Comparison of ENCODE assay signal across 11 cellular contexts in the genomic region with DNA sequence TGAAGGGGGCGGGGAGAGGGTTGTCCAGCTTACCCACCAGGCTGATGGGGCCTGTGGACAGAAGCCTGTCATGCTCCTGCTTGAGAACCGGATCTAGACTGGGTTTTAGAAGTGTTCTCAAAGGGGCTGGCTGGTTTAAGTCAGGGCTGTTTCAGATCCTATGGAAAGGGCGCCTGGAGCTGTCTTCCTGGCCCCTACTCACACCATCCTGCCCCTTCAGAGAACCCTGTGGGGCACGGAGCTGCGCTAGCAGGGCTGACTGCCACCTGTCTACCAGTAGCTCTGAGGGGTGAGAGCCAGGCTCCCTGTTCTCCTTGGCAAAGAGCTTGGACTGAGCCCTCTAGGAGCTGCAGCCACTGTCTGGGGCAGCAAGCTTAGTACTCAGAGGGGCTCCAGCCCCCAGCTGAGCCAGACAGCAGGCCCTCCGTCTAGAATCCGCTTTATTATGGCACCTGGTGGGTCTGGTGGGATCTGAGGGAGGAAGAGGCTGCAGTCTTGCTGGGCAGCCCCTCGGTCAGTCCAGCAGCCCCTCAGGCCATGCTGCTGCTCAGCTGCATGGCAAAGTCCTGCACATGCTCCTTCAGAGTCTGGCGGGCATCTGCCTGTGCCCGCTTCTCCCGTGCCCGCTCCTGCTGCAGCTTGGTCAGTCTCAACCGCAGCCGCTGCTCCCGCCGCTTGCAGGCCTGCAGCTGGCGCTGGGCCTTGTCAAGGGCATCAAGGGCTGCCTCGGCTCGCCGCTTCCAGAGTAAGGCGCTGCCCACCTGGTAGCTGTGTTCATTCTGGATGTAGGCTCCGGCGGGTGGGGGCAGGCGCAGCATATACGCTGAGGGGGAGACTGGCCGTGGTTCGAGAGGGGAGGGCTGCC. TPM values are rescaled to one million over a fixed set of nuclear protein-coding genes. Genes with fewer than 3 reads are reported as not detected.
DNase-seq lines count a peak whose midpoint lies in the region; ATAC-seq and TF ChIP-seq lines count a peak whose summit lies in the region.
"Had no signal": no experiment of that assay in that cellular context is flagged by ENCODE, and none has a peak within 500 bp of the region (broad histone marks: within the 10 kb centered on the region; RNA-seq: fewer than 3 reads in every experiment).

No MANE protein-coding gene starts in this region.

- peaks cover 0 to 70% (median 0%) of the 10 kb centered on the region in 3 donors for H3K36me3 Mint-ChIP-seq in CD8-positive, alpha-beta memory T cell
- H3K36me3 Mint-ChIP-seq in activated naive CD8-positive, alpha-beta T cell treated with anti-CD3 and anti-CD28 coated beads, Interleukin-2, amount 10 ng/mL, durations not matched to agents 7 days and 5 days, result peaks cover 4% of the 10 kb centered on the region

- H3K9me3 Mint-ChIP-seq in CD8-positive, alpha-beta memory T cell, result no peaks in the 10 kb centered on the region
- no peaks in the 10 kb centered on the region for H3K9me3 Mint-ChIP-seq in activated naive CD8-positive, alpha-beta T cell treated with anti-CD3 and anti-CD28 coated beads, Interleukin-2, amount 10 ng/mL, durations not matched to agents 7 days and 5 days

- no peak for TF ChIP-seq POLR2A in uterus (IDR thresholded peaks at IDR 0.05)

- no peaks in the 10 kb centered on the region for H3K9me3 ChIP-seq in CD8-positive, alpha-beta memory T cell (ENCODE audit: low read length)
- H3K9me3 ChIP-seq in neural cell (ENCODE audit: low read length) (no peaks in the 10 kb centered on the region), BE2C (no peaks in the 10 kb centered on the region), uterus (no peaks in the 10 kb centered on the region)

- no peak for DNase-seq in CD8-positive, alpha-beta memory T cell
- DNase-seq in HFF-Myc (ENCODE audit: extremely low read depth, low read depth), result no peak
- peak; percentile 29 for DNase-seq in activated naive CD8-positive, alpha-beta T cell treated with anti-CD3 and anti-CD28 coated beads, Interleukin-2, amount 10 ng/mL, durations not matched to agents 7 days and 5 days
- DNase-seq in BE2C, result no peak
- DNase-seq in medulla oblongata (ENCODE audit: extremely low spot score), result no peak
- no peak for DNase-seq in HUDEP-2 (lab: John Stamatoyannopoulos, UW; ENCODE audit: unreplicated experiment in 76 of 76)
- DNase-seq in uterus, result no peak
- DNase-seq: cortex of kidney, NCI-H2171 treated with DMSO at 0.1 percent for 48 hours had no signal

- TF ChIP-seq RAD21 in neural cell (conservative IDR thresholded peaks at IDR 0.05), result no peak

- H3K9ac ChIP-seq in neural cell (ENCODE audit: low read length), result no peak overlapping the region

- H2AFZ ChIP-seq in neural cell (ENCODE audit: low read depth, low read length), result no peak overlapping the region

- H3K27ac ChIP-seq in CD8-positive, alpha-beta memory T cell (ENCODE audit: low read depth, low read length), result peak overlapping the region; percentile 99
- no peak overlapping the region for H3K27ac ChIP-seq in neural cell (ENCODE audit: low read length)
- H3K27ac ChIP-seq in uterus, result peak overlapping the region in 1 of 2 donors; percentile 98

- H3K4me1 ChIP-seq in CD8-positive, alpha-beta memory T cell (ENCODE audit: insufficient read depth, low read length), result peaks cover 32% of the 10 kb centered on the region
- H3K4me1 ChIP-seq in BE2C (peaks cover 5% of the 10 kb centered on the region; the same call in 1 of the 2 replicates), uterus (peaks cover 7 to 13% of the 10 kb centered on the region in 2 donors)

- ATAC-seq in activated naive CD8-positive, alpha-beta T cell treated with anti-CD3 and anti-CD28 coated beads, Interleukin-2, amount 10 ng/mL, durations not matched to agents 7 days and 5 days (ENCODE audit: low read depth), result no peak

- H3K4me1 Mint-ChIP-seq in CD8-positive, alpha-beta memory T cell, result peaks cover 22 to 55% (median 23%) of the 10 kb centered on the region in 3 donors
- H3K4me1 Mint-ChIP-seq in activated naive CD8-positive, alpha-beta T cell treated with anti-CD3 and anti-CD28 coated beads, Interleukin-2, amount 10 ng/mL, durations not matched to agents 7 days and 5 days, result peaks cover 18% of the 10 kb centered on the region

- H3K79me2 ChIP-seq in neural cell (replicated peaks; ENCODE audit: insufficient read depth, low read length), result peaks cover 3% of the 10 kb centered on the region

- POLR2A ChIA-PET in CD8-positive, alpha-beta memory T cell (lab: Charles Lee), result interaction anchor here (1.9 kb wide), 1 partner anchor 18 kb away, joined by 7 read pairs; a partner anchor contains a TSS
- POLR2A ChIA-PET in activated naive CD8-positive, alpha-beta T cell treated with anti-CD3 and anti-CD28 coated beads, Interleukin-2, amount 10 ng/mL, durations not matched to agents 7 days and 5 days (lab: Charles Lee), result interaction anchor here (1.1 to 3.4 kb wide), 3 partner anchors 10 to 35 kb away, joined by 4 to 23 read pairs (median 4); a partner anchor contains a TSS

- CTCF ChIA-PET in CD8-positive, alpha-beta memory T cell (lab: Charles Lee), result no interaction called here

- H3K4me2 ChIP-seq in neural cell (ENCODE audit: low read length), result no peak overlapping the region

- peak overlapping the region in 7 of 8 donors; percentile 43 to 100 (median 99) for H3K27ac Mint-ChIP-seq in CD8-positive, alpha-beta memory T cell
- H3K27ac Mint-ChIP-seq in activated naive CD8-positive, alpha-beta T cell treated with anti-CD3 and anti-CD28 coated beads, Interleukin-2, amount 10 ng/mL, durations not matched to agents 7 days and 5 days, result no peak overlapping the region

- H3K36me3 ChIP-seq in CD8-positive, alpha-beta memory T cell (ENCODE audit: insufficient read depth, low read length), result peaks cover 22% of the 10 kb centered on the region
- H3K36me3 ChIP-seq in neural cell (ENCODE audit: insufficient read depth, low read length) (no peaks in the 10 kb centered on the region), BE2C (peaks cover 42% of the 10 kb centered on the region), uterus (no peaks in the 10 kb centered on the region)

- no peak for TF ChIP-seq CTCF in HFF-Myc (IDR thresholded peaks at IDR 0.05; ENCODE audit: low read depth, low read length, missing control alignments)
- no peak for TF ChIP-seq CTCF in neural cell (IDR thresholded peaks at IDR 0.05; ENCODE audit: poor library complexity, severe bottlenecking)
- TF ChIP-seq CTCF in BE2C (IDR thresholded peaks at IDR 0.05; ENCODE audit: low read depth, low read length), result no peak
- TF ChIP-seq CTCF in uterus (IDR thresholded peaks at IDR 0.05), result no peak

- no peak for TF ChIP-seq EP300 in neural cell (conservative IDR thresholded peaks at IDR 0.05; ENCODE audit: poor library complexity, severe bottlenecking)

- H4K20me1 ChIP-seq in neural cell (ENCODE audit: insufficient read depth), result no peaks in the 10 kb centered on the region

- peak overlapping the region; percentile 65 for H3K4me3 ChIP-seq in CD8-positive, alpha-beta memory T cell (ENCODE audit: low read length)
- H3K4me3 ChIP-seq in HFF-Myc (replicated peaks; ENCODE audit: low read depth, low read length) (peak overlapping the region; percentile 83), neural cell (ENCODE audit: low read length) (peak overlapping the region; percentile 69), BE2C (ENCODE audit: low read depth, low read length) (no peak overlapping the region; the same call in 1 of the 2 replicates), uterus (no peak overlapping the region)

- intact Hi-C loops in uterus (cut with DNase I; ENCODE audit: low total_unique reads), result no loop called here

- H3K27me3 ChIP-seq in CD8-positive, alpha-beta memory T cell (ENCODE audit: insufficient read depth, low read length, poor library complexity, severe bottlenecking), result no peaks in the 10 kb centered on the region
- H3K27me3 ChIP-seq in neural cell (ENCODE audit: insufficient read depth, low read depth, low read length) (no peaks in the 10 kb centered on the region), BE2C (no peaks in the 10 kb centered on the region), uterus (no peaks in the 10 kb centered on the region)

- H3K9me2 ChIP-seq in neural cell (ENCODE audit: insufficient read depth, low read length), result no peaks in the 10 kb centered on the region

- no peaks in the 10 kb centered on the region for H3F3A ChIP-seq in neural cell (ENCODE audit: insufficient read depth, low read length, poor library complexity, severe bottlenecking)

- H3K27me3 Mint-ChIP-seq in CD8-positive, alpha-beta memory T cell, result peaks cover 0 to 3% of the 10 kb centered on the region in 2 donors
- no peaks in the 10 kb centered on the region for H3K27me3 Mint-ChIP-seq in activated naive CD8-positive, alpha-beta T cell treated with anti-CD3 and anti-CD28 coated beads, Interleukin-2, amount 10 ng/mL, durations not matched to agents 7 days and 5 days

- H3K4me3 Mint-ChIP-seq in CD8-positive, alpha-beta memory T cell, result peak overlapping the region in 4 of 7 donors; percentile 93 to 97 (median 96)
- peak overlapping the region; percentile 96 for H3K4me3 Mint-ChIP-seq in activated naive CD8-positive, alpha-beta T cell treated with anti-CD3 and anti-CD28 coated beads, Interleukin-2, amount 10 ng/mL, durations not matched to agents 7 days and 5 days

RNA-seq across cellular contexts. Expression of a gene that starts 2.3 kb away (rescaled TPM):
- total RNA-seq in CD8-positive, alpha-beta memory T cell, result 10 to 100 TPM; 43.9 TPM
- 42.8 TPM for polyA plus RNA-seq in CD8-positive, alpha-beta memory T cell
- 10 to 100 TPM; 33.6 to 33.8 TPM for total RNA-seq in activated naive CD8-positive, alpha-beta T cell treated with anti-CD3 and anti-CD28 coated beads, Interleukin-2, amount 10 ng/mL, durations not matched to agents 7 days and 5 days
- 28.7 and 47.4 TPM in 2 replicates for polyA plus RNA-seq in neural cell
- polyA minus RNA-seq in neural cell, result 27.8 and 36.8 TPM in 2 replicates
- polyA plus RNA-seq in BE2C (2012; ENCODE audit: insufficient read depth, insufficient read length, low read depth), result 136 TPM
- total RNA-seq in uterus, result 10 to 100 TPM; 16.2 to 45.9 (median 30.9) TPM

RNA-seq across cellular contexts. Expression of a gene that starts 15.4 kb away (rescaled TPM):
- total RNA-seq in CD8-positive, alpha-beta memory T cell, result under 1 TPM; 0.24 to 0.35 TPM
- 0.33 TPM for polyA plus RNA-seq in CD8-positive, alpha-beta memory T cell
- 1 to 10 TPM in 1 of 2 experiments, under 1 TPM in 1; 0.82 to 1.9 TPM for total RNA-seq in activated naive CD8-positive, alpha-beta T cell treated with anti-CD3 and anti-CD28 coated beads, Interleukin-2, amount 10 ng/mL, durations not matched to agents 7 days and 5 days
- polyA plus RNA-seq in neural cell, result 0.17 and 0.48 TPM in 2 replicates
- polyA minus RNA-seq in neural cell, result not detected in 2 replicates
- 11.2 TPM for polyA plus RNA-seq in BE2C (2012; ENCODE audit: insufficient read depth, insufficient read length, low read depth)
- 1 to 10 TPM in 2 of 4 donors, under 1 TPM in 1, not detected in 1; 0.76 to 1.5 (median 1.2) TPM for total RNA-seq in uterus

RNA-seq across cellular contexts. Expression of a gene that starts 17.5 kb away (rescaled TPM):
- 10 to 100 TPM; 75.0 to 78.7 TPM for total RNA-seq in CD8-positive, alpha-beta memory T cell
- 17.1 TPM for polyA plus RNA-seq in CD8-positive, alpha-beta memory T cell
- total RNA-seq in activated naive CD8-positive, alpha-beta T cell treated with anti-CD3 and anti-CD28 coated beads, Interleukin-2, amount 10 ng/mL, durations not matched to agents 7 days and 5 days, result 10 to 100 TPM; 80.1 to 80.9 TPM
- 114 and 122 TPM in 2 replicates for polyA plus RNA-seq in neural cell
- polyA minus RNA-seq in neural cell, result 47.1 and 55.8 TPM in 2 replicates
- 142 TPM for polyA plus RNA-seq in BE2C (2012; ENCODE audit: insufficient read depth, insufficient read length, low read depth)
- 10 to 100 TPM; 18.2 to 73.7 (median 56.1) TPM for total RNA-seq in uterus

RNA-seq across cellular contexts. Expression of a gene that starts 32.5 kb away (rescaled TPM):
- under 1 TPM; 0.16 to 0.33 TPM for total RNA-seq in CD8-positive, alpha-beta memory T cell
- not detected for polyA plus RNA-seq in CD8-positive, alpha-beta memory T cell
- under 1 TPM; 0.37 to 0.94 TPM for total RNA-seq in activated naive CD8-positive, alpha-beta T cell treated with anti-CD3 and anti-CD28 coated beads, Interleukin-2, amount 10 ng/mL, durations not matched to agents 7 days and 5 days
- polyA plus RNA-seq in neural cell, result 1.1 TPM in 1 of 2 replicates, not detected in the other
- 0.49 TPM in 1 of 2 replicates, not detected in the other for polyA minus RNA-seq in neural cell
- polyA plus RNA-seq in BE2C (2012; ENCODE audit: insufficient read depth, insufficient read length, low read depth), result 3.2 TPM
- 1 to 10 TPM in 2 of 4 donors, not detected in 2; 3.2 to 3.4 TPM for total RNA-seq in uterus

RNA-seq across cellular contexts. Expression of a gene that starts 32.8 kb away (rescaled TPM):
- under 1 TPM; 0.13 to 0.37 TPM for total RNA-seq in CD8-positive, alpha-beta memory T cell
- 0.82 TPM for polyA plus RNA-seq in CD8-positive, alpha-beta memory T cell
- total RNA-seq in activated naive CD8-positive, alpha-beta T cell treated with anti-CD3 and anti-CD28 coated beads, Interleukin-2, amount 10 ng/mL, durations not matched to agents 7 days and 5 days, result 1 to 10 TPM in 1 of 2 experiments, under 1 TPM in 1; 0.79 to 1.2 TPM
- polyA plus RNA-seq in neural cell, result not detected in 2 replicates
- polyA minus RNA-seq in neural cell, result 0.35 TPM in 1 of 2 replicates, not detected in the other
- polyA plus RNA-seq in BE2C (2012; ENCODE audit: insufficient read depth, insufficient read length, low read depth), result 4.4 TPM
- 1 to 10 TPM in 1 of 4 donors, under 1 TPM in 2, not detected in 1; 0.35 to 7.9 (median 0.43) TPM for total RNA-seq in uterus
- total RNA-seq: HT-29 had no signal

Comparison
In these comparisons a context has a peak if more than half of its experiments do, and no peak if none do; other contexts are left out.
1. H3K4me3 ChIP-seq: peak in CD8-positive, alpha-beta memory T cell (single experiment), HFF-Myc (single experiment) and neural cell (single experiment); none in BE2C (single experiment) and uterus (0 of 2).